ENCODE assay signal across 35 cellular contexts in the genomic region with DNA sequence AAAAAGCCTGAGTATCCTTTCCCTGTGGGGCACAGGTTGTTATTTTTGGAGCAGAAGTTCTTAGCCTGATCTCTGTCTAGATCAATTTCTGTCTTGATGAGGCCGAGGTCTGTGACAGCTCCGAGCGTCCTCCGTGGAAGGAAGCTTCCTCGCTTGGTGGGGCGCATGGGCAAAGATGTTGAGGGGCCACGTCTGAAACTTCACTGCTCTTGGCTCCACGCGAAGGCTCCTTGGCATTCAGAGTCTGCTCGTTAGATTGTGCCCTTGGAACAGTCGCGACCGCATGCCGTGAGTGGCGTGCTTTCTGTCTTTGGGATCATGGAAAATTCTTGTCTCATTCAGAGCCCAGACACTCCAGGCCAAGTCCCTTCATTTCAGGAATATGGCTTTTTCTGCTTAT. TPM values are rescaled to one million over a fixed set of nuclear protein-coding genes. Genes with fewer than 3 reads are reported as not detected.
"Had no signal": no experiment of that assay in that cellular context is flagged by ENCODE, and none has a peak within 500 bp of the region (broad histone marks: within the 10 kb centered on the region; RNA-seq: fewer than 3 reads in every experiment).

No MANE protein-coding gene starts in this region.

- H3K27me3 ChIP-seq: brain microvascular endothelial cell had no signal

- H3K36me3 ChIP-seq: brain microvascular endothelial cell, WERI-Rb-1 had no signal

- ATAC-seq: activated CD8-positive, alpha-beta T cell treated with anti-CD3 and anti-CD28 coated beads for 36 hours; activated T-cell treated with anti-CD3 and anti-CD28 coated beads, Interleukin-2, amount 50 U/mL, for 72 hours; activated T-helper 17 cell treated with anti-CD3 and anti-CD28 coated beads, Interleukin-2, amount 50 U/mL, for 72 hours; PC-3 had no signal

- H3K4me1 Mint-ChIP-seq: activated naive CD8-positive, alpha-beta T cell treated with anti-CD3 and anti-CD28 coated beads for 36 hours; activated T-helper 17 cell treated with anti-CD3 and anti-CD28 coated beads, Interleukin-2, amount 50 U/mL, for 72 hours had no signal

- H3K27ac Mint-ChIP-seq: activated CD8-positive, alpha-beta T cell treated with anti-CD3 and anti-CD28 coated beads for 36 hours; activated naive CD8-positive, alpha-beta T cell treated with anti-CD3 and anti-CD28 coated beads for 36 hours; activated T-cell treated with anti-CD3 and anti-CD28 coated beads, Interleukin-2, amount 50 U/mL, for 72 hours; activated T-helper 17 cell treated with anti-CD3 and anti-CD28 coated beads, Interleukin-2, amount 50 U/mL, for 72 hours had no signal

- H3K27me3 Mint-ChIP-seq: activated CD8-positive, alpha-beta T cell treated with anti-CD3 and anti-CD28 coated beads for 36 hours; activated naive CD8-positive, alpha-beta T cell treated with anti-CD3 and anti-CD28 coated beads for 36 hours; activated T-helper 17 cell treated with anti-CD3 and anti-CD28 coated beads, Interleukin-2, amount 50 U/mL, for 72 hours had no signal

- H3K9me3 Mint-ChIP-seq: activated CD8-positive, alpha-beta T cell treated with anti-CD3 and anti-CD28 coated beads for 36 hours; activated naive CD8-positive, alpha-beta T cell treated with anti-CD3 and anti-CD28 coated beads for 36 hours had no signal

- H3K27ac ChIP-seq: brain microvascular endothelial cell, WERI-Rb-1 had no signal

- FAIRE-seq: RCC 7860 had no signal

- DNase-seq: activated CD4-positive, alpha-beta T cell treated with anti-CD3 and anti-CD28 coated beads for 1 hour; activated CD4-positive, alpha-beta T cell treated with anti-CD3 and anti-CD28 coated beads for 48 hours; activated CD4-positive, CD25-positive, alpha-beta regulatory T cell; activated CD8-positive, alpha-beta T cell treated with anti-CD3 and anti-CD28 coated beads for 36 hours; activated effector memory CD4-positive, alpha-beta T cell treated with anti-CD3 and anti-CD28 coated beads, Interleukin-2, amount 50 U/mL, for 16 hours; activated naive CD4-positive, alpha-beta T cell; activated naive CD4-positive, alpha-beta T cell treated with anti-CD3 and anti-CD28 coated beads, Interleukin-2, amount 50 U/mL, for 16 hours; activated naive CD8-positive, alpha-beta T cell treated with anti-CD3 and anti-CD28 coated beads for 36 hours; activated T-cell treated with anti-CD3 and anti-CD28 coated beads, Interleukin-2, amount 50 U/mL, for 1 hour; activated T-cell treated with anti-CD3 and anti-CD28 coated beads, Interleukin-2, amount 50 U/mL, for 72 hours; amniotic stem cell; brain microvascular endothelial cell; central memory CD4-positive, alpha-beta T cell; Karpas-422; KBM-7; NCI-H1048; NCI-H1105 treated with DMSO at 0.1 percent for 48 hours; NCI-H1436; NCI-H1694; NCI-H1930; NCI-H345; NCI-H510A; NCI-H526; NCI-H748 treated with DMSO at 0.1 percent for 48 hours; NK-92 treated with Interleukin-12 subunit alpha and Interleukin-12 subunit beta, amount 100 ng/mL, for 24 hours; PC-3; Right ventricle myocardium superior; SW 1271; T-helper 1 cell; T-helper 2 cell; T1000; WERI-Rb-1 had no signal

- H3K4me3 Mint-ChIP-seq: activated CD8-positive, alpha-beta T cell treated with anti-CD3 and anti-CD28 coated beads for 36 hours; activated naive CD8-positive, alpha-beta T cell treated with anti-CD3 and anti-CD28 coated beads for 36 hours; activated T-cell treated with anti-CD3 and anti-CD28 coated beads, Interleukin-2, amount 50 U/mL, for 72 hours; activated T-helper 17 cell treated with anti-CD3 and anti-CD28 coated beads, Interleukin-2, amount 50 U/mL, for 72 hours had no signal

RNA-seq across cellular contexts. Expression of gene GRK7, which starts 13.7 kb away (rescaled TPM):
- total RNA-seq: activated naive CD8-positive, alpha-beta T cell treated with anti-CD3 and anti-CD28 coated beads for 36 hours; activated T-cell treated with anti-CD3 and anti-CD28 coated beads, Interleukin-2, amount 50 U/mL, for 72 hours; MCF 10A; PC-3; Right ventricle myocardium superior had no signal
